1 cellular context compared by ENCODE assay signal in genomic region chr22:29722151-29722550, GRCh38.
TF ChIP-seq lines count a peak whose summit lies in the region.

No MANE protein-coding gene starts in this region.

TF ChIP-seq in HEK293, 187 proteins besides CTCF, POLR2A, EP300 and RAD21 (continued from another document):
- 0 out of 2 replicates have a peak, but pooled peaks have one; percentile 7 for TF ChIP-seq PATZ1 (tag by site-specific recombination; IDR thresholded peaks at IDR 0.05)
- TF ChIP-seq SCRT2 (tag by site-specific recombination; IDR thresholded peaks at IDR 0.05): peak; percentile 90
- no peak for TF ChIP-seq ZNF664 (tag by site-specific recombination; IDR thresholded peaks at IDR 0.05)
